In genomic region chr6:34578445-34579262, GRCh38 we compare ENCODE assay signal across 23 cellular contexts. TPM values are rescaled to one million over a fixed set of nuclear protein-coding genes. Genes with fewer than 3 reads are reported as not detected.
"Had no signal": no experiment of that assay in that cellular context is flagged by ENCODE, and none has a peak within 500 bp of the region (broad histone marks: within the 10 kb centered on the region; RNA-seq: fewer than 3 reads in every experiment).

No MANE protein-coding gene starts in this region.

- FAIRE-seq: endothelial cell of umbilical vein, keratinocyte, small intestine had no signal

- H3K4me3 Mint-ChIP-seq: endodermal cell; immature natural killer cell; natural killer cell treated with Interleukin-12 subunit alpha and Interleukin-12 subunit beta and Interleukin-15 and Interleukin-18, amount 100 ng/mL, for 72 hours; type B pancreatic cell had no signal

- H3K4me1 ChIP-seq: foreskin keratinocyte, left ventricle myocardium inferior, right atrium auricular region, suprapubic skin, thyroid gland, vagina had no signal

- H3K36me3 Mint-ChIP-seq: immature natural killer cell; natural killer cell treated with Interleukin-12 subunit alpha and Interleukin-12 subunit beta and Interleukin-15 and Interleukin-18, amount 100 ng/mL, for 72 hours had no signal

- H3K9me3 ChIP-seq: colonic mucosa, left ventricle myocardium inferior, right atrium auricular region, suprapubic skin, thyroid gland, vagina had no signal

- H3K27ac Mint-ChIP-seq: endodermal cell; natural killer cell treated with Interleukin-12 subunit alpha and Interleukin-12 subunit beta and Interleukin-15 and Interleukin-18, amount 100 ng/mL, for 72 hours; type B pancreatic cell had no signal

- H3K27me3 Mint-ChIP-seq: natural killer cell treated with Interleukin-12 subunit alpha and Interleukin-12 subunit beta and Interleukin-15 and Interleukin-18, amount 100 ng/mL, for 72 hours; type B pancreatic cell had no signal

- H3K4me3 ChIP-seq: colonic mucosa, left ventricle myocardium inferior, lung, right atrium auricular region, suprapubic skin, thyroid gland, vagina had no signal

- H3K27me3 ChIP-seq: colonic mucosa, foreskin keratinocyte, right atrium auricular region, suprapubic skin, thyroid gland, vagina had no signal

- H3K36me3 ChIP-seq: colonic mucosa, left ventricle myocardium inferior, right atrium auricular region, suprapubic skin, thyroid gland, vagina had no signal

- ATAC-seq: foreskin keratinocyte; natural killer cell treated with Interleukin-12 subunit alpha and Interleukin-12 subunit beta and Interleukin-15 and Interleukin-18, amount 100 ng/mL, for 72 hours; stimulated activated naive CD8-positive, alpha-beta T cell treated with anti-CD3 and anti-CD28 coated beads, Interleukin-15, Interleukin-2, amounts not matched to agents 100 U/mL and 50 U/mL, for 24 hours had no signal

- H3K9me3 Mint-ChIP-seq: endodermal cell; immature natural killer cell; natural killer cell treated with Interleukin-12 subunit alpha and Interleukin-12 subunit beta and Interleukin-15 and Interleukin-18, amount 100 ng/mL, for 72 hours; type B pancreatic cell had no signal

- H3K27ac ChIP-seq: colonic mucosa, foreskin keratinocyte, left ventricle myocardium inferior, right atrium auricular region, suprapubic skin, thyroid gland, vagina had no signal

- DNase-seq: colonic mucosa; effector CD4-positive, alpha-beta T cell; endodermal cell; erythroblast; foreskin keratinocyte; immature natural killer cell; left ventricle myocardium inferior; mesenchymal stem cell; midbrain; small intestine; stimulated activated CD4-positive, alpha-beta T cell treated with anti-CD3 and anti-CD28 coated beads, Interleukin-2, amount 100 ng/mL, for 48 hours; stimulated activated naive CD8-positive, alpha-beta T cell treated with anti-CD3 and anti-CD28 coated beads, Interleukin-15, Interleukin-2, amounts not matched to agents 100 U/mL and 50 U/mL, for 24 hours; thyroid gland had no signal

RNA-seq across cellular contexts. Expression of gene SPDEF, which starts 22.5 kb away (rescaled TPM):
- total RNA-seq: dermis microvascular lymphatic vessel endothelial cell; endothelial cell of umbilical vein; foreskin keratinocyte; natural killer cell treated with Interleukin-12 subunit alpha and Interleukin-12 subunit beta and Interleukin-15 and Interleukin-18, amount 100 ng/mL, for 72 hours; osteocyte; thyroid gland; vagina had no signal
- polyA plus RNA-seq: endothelial cell of umbilical vein, immature natural killer cell had no signal
